ENCODE assay signal across 8 cellular contexts in genomic region chr1:171985639-171986038, GRCh38.
DNase-seq lines count a peak whose midpoint lies in the region; FAIRE-seq and TF ChIP-seq lines count a peak whose summit lies in the region.

No MANE protein-coding gene starts in this region.

- H3K4me3 ChIP-seq in GM12864 (ENCODE audit: low read depth, low read length) (no peak overlapping the region), fibroblast of mammary gland (ENCODE audit: control insufficient read depth, low read depth, low read length) (no peak overlapping the region)

- peak; percentile 27 for TF ChIP-seq CTCF in GM12864 (IDR thresholded peaks at IDR 0.05; ENCODE audit: low read depth, low read length, missing control alignments)
- peak; percentile 22 for TF ChIP-seq CTCF in fibroblast of mammary gland (conservative IDR thresholded peaks at IDR 0.05; ENCODE audit: control insufficient read depth, insufficient read depth, low read depth, low read length)

- peak; percentile 41 for FAIRE-seq in A204.1 (lab: Jason Lieb, UNC)

- DNase-seq in GM12864 (ENCODE audit: low read depth) (no peak), RPMI8226 (peak; percentile 42), fibroblast of mammary gland (ENCODE audit: low read depth) (no peak), HCEC 1CT (no peak), NCI-H2107 treated with DMSO at 0.1 percent for 48 hours (lab: John Stamatoyannopoulos, UW; ENCODE audit: unreplicated experiment) (no peak), NCI-H1048 (lab: John Stamatoyannopoulos, UW) (no peak), mucosa of gallbladder (ENCODE audit: low spot score) (no peak)
